1 cellular context compared by ENCODE assay signal in genomic region chr3:141057951-141058800, GRCh38.
TF ChIP-seq lines count a peak whose summit lies in the region.

No MANE protein-coding gene starts in this region.

TF ChIP-seq in H1, 55 proteins besides CTCF, POLR2A, EP300 and RAD21 (continued from another document):
- no peak for TF ChIP-seq ATF2 (IDR thresholded peaks at IDR 0.05; ENCODE audit: low read length)
